29 cellular contexts compared by ENCODE assay signal in the genomic region with DNA sequence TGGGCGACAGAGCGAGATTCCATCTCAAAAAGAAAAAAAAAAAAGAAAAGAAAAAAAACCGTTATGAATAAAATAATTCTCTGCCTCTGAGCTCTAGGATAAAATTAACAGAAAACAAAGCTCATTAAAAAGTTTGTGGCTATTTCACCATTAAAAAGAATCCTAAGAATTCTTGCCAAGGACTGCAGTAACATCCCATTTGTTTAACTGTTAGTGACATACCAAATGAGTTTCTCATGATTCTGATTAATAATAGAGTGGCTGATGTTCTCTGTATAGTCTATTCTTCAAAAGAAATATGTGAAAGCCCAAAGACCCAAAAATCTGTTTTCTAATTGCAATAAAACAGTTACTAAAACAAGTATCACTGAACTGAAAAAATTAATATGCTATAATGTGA. TPM values are rescaled to one million over a fixed set of nuclear protein-coding genes. Genes with fewer than 3 reads are reported as not detected.
DNase-seq lines count a peak whose midpoint lies in the region; ATAC-seq and TF ChIP-seq lines count a peak whose summit lies in the region.
"Had no signal": no experiment of that assay in that cellular context is flagged by ENCODE, and none has a peak within 500 bp of the region (broad histone marks: within the 10 kb centered on the region; RNA-seq: fewer than 3 reads in every experiment).

No MANE protein-coding gene starts in this region.

- H3K4me3 Mint-ChIP-seq in HFFc6, result peak overlapping the region; percentile 27; the same call in 1 of the 2 replicates
- no peak overlapping the region for H3K4me3 Mint-ChIP-seq in endothelial cell (ENCODE audit: unreplicated experiment)
- H3K4me3 Mint-ChIP-seq: activated naive CD8-positive, alpha-beta T cell treated with anti-CD3 and anti-CD28 coated beads, Interleukin-2, amount 10 ng/mL, durations not matched to agents 7 days and 5 days; B cell; CD8-positive, alpha-beta T cell; dendritic cell treated with granulocyte-macrophage colony-stimulating factor and Interleukin-4, amounts not matched to agents 40 ng/mL and 50 ng/mL, for 4 days; neural progenitor cell; stimulated activated naive CD8-positive, alpha-beta T cell treated with anti-CD3 and anti-CD28 coated beads, Interleukin-15, Interleukin-2, amounts not matched to agents 100 ng/mL and 50 ng/mL, for 24 hours had no signal

- H3K4me1 Mint-ChIP-seq in HFFc6 (ENCODE audit: low read depth) (peaks cover 17% of the 10 kb centered on the region), endothelial cell (ENCODE audit: unreplicated experiment) (no peaks in the 10 kb centered on the region)
- H3K4me1 Mint-ChIP-seq: activated naive CD8-positive, alpha-beta T cell treated with anti-CD3 and anti-CD28 coated beads, Interleukin-2, amount 10 ng/mL, durations not matched to agents 7 days and 5 days; B cell; neural progenitor cell had no signal

- H3K27me3 Mint-ChIP-seq in HFFc6 (ENCODE audit: insufficient read depth) (no peaks in the 10 kb centered on the region), endothelial cell (ENCODE audit: unreplicated experiment) (no peaks in the 10 kb centered on the region)
- H3K27me3 Mint-ChIP-seq: activated naive CD8-positive, alpha-beta T cell treated with anti-CD3 and anti-CD28 coated beads, Interleukin-2, amount 10 ng/mL, durations not matched to agents 7 days and 5 days; B cell; dendritic cell treated with granulocyte-macrophage colony-stimulating factor and Interleukin-4, amounts not matched to agents 40 ng/mL and 50 ng/mL, for 4 days; stimulated activated naive CD8-positive, alpha-beta T cell treated with anti-CD3 and anti-CD28 coated beads, Interleukin-15, Interleukin-2, amounts not matched to agents 100 ng/mL and 50 ng/mL, for 24 hours had no signal

- no peak for TF ChIP-seq CTCF in HFFc6 (IDR thresholded peaks at IDR 0.05)
- no peak for TF ChIP-seq CTCF in endothelial cell (IDR thresholded peaks at IDR 0.05; ENCODE audit: unreplicated experiment)

- ATAC-seq in GM21447 (IDR thresholded peaks at IDR 0.05; ENCODE audit: unreplicated experiment) (no peak), GM21381 (IDR thresholded peaks at IDR 0.05; ENCODE audit: unreplicated experiment) (no peak), HG03108 (IDR thresholded peaks at IDR 0.05; ENCODE audit: unreplicated experiment) (no peak)
- ATAC-seq: CD8-positive, alpha-beta T cell; gastroesophageal sphincter; left colon; right cardiac atrium had no signal

- H3K27ac Mint-ChIP-seq in HFFc6, result peak overlapping the region; percentile 52
- no peak overlapping the region for H3K27ac Mint-ChIP-seq in endothelial cell (ENCODE audit: unreplicated experiment)
- H3K27ac Mint-ChIP-seq: activated naive CD8-positive, alpha-beta T cell treated with anti-CD3 and anti-CD28 coated beads, Interleukin-2, amount 10 ng/mL, durations not matched to agents 7 days and 5 days; B cell; CD8-positive, alpha-beta T cell; dendritic cell treated with granulocyte-macrophage colony-stimulating factor and Interleukin-4, amounts not matched to agents 40 ng/mL and 50 ng/mL, for 4 days; neural progenitor cell; stimulated activated naive CD8-positive, alpha-beta T cell treated with anti-CD3 and anti-CD28 coated beads, Interleukin-15, Interleukin-2, amounts not matched to agents 100 ng/mL and 50 ng/mL, for 24 hours had no signal

- H3K9me3 Mint-ChIP-seq in HFFc6 (no peaks in the 10 kb centered on the region), endothelial cell (ENCODE audit: unreplicated experiment) (no peaks in the 10 kb centered on the region)
- H3K9me3 Mint-ChIP-seq: activated naive CD8-positive, alpha-beta T cell treated with anti-CD3 and anti-CD28 coated beads, Interleukin-2, amount 10 ng/mL, durations not matched to agents 7 days and 5 days; CD8-positive, alpha-beta T cell; dendritic cell treated with granulocyte-macrophage colony-stimulating factor and Interleukin-4, amounts not matched to agents 40 ng/mL and 50 ng/mL, for 4 days; neural progenitor cell; stimulated activated naive CD8-positive, alpha-beta T cell treated with anti-CD3 and anti-CD28 coated beads, Interleukin-15, Interleukin-2, amounts not matched to agents 100 ng/mL and 50 ng/mL, for 24 hours had no signal

- H3K36me3 Mint-ChIP-seq in HFFc6 (ENCODE audit: low read depth), result peaks cover 10% of the 10 kb centered on the region
- H3K36me3 Mint-ChIP-seq in endothelial cell (ENCODE audit: low read depth, unreplicated experiment), result peaks cover 7% of the 10 kb centered on the region

- DNase-seq in AG08395 (ENCODE audit: low spot score), result peak; percentile 27
- DNase-seq in HFFc6, result peak; percentile 59
- peak; percentile 23 for DNase-seq in astrocyte of the hippocampus (ENCODE audit: low read depth, low spot score)
- peak; percentile 32 for DNase-seq in kidney tubule cell (ENCODE audit: low spot score)
- DNase-seq in endothelial cell (ENCODE audit: low spot score), result no peak
- DNase-seq: activated CD4-positive, CD25-positive, alpha-beta regulatory T cell; activated gamma-delta T cell treated with Interleukin-2 at 50 U/mL for 16 hours; activated naive CD8-positive, alpha-beta T cell treated with anti-CD3 and anti-CD28 coated beads, Interleukin-2, amount 10 ng/mL, durations not matched to agents 7 days and 5 days; activated T-cell treated with anti-CD3 and anti-CD28 coated beads, Interleukin-2, amount 50 U/mL, for 48 hours; CD8-positive, alpha-beta T cell; central memory CD4-positive, alpha-beta T cell; left colon; MV-4-11; NCI-H1436 treated with DMSO at 0.1 percent for 48 hours; NCI-H2081 treated with DMSO at 0.1 percent for 48 hours; NCI-H748 treated with DMSO at 0.1 percent for 48 hours; posterior cingulate gyrus; right cardiac atrium; stimulated activated CD8-positive, alpha-beta memory T cell treated with anti-CD3 and anti-CD28 coated beads, Interleukin-4, amount 100 ng/mL, for 48 hours; T-helper 1 cell had no signal

RNA-seq across cellular contexts. Expression of gene CLNS1A, which starts 19.7 kb away (rescaled TPM):
- 10 to 100 TPM; 91.5 to 98.6 (median 94.7) TPM for total RNA-seq in HFFc6 (2021; fragmentation: NEBNext Ultra II Directional; extraction: Animal tissue kit (Norgen Biotek cat#: 25700))
- total RNA-seq in endothelial cell (ENCODE audit: unreplicated experiment), result 95.6 TPM

RNA-seq across cellular contexts. Expression of gene AQP11, which starts 28.1 kb away (rescaled TPM):
- total RNA-seq in HFFc6 (2021; fragmentation: NEBNext Ultra II Directional; extraction: Animal tissue kit (Norgen Biotek cat#: 25700)), result 1 to 10 TPM; 1.2 to 1.8 (median 1.5) TPM
- total RNA-seq in endothelial cell (ENCODE audit: unreplicated experiment), result 0.33 TPM
- total RNA-seq: thoracic aorta had no signal
